5 cellular contexts compared by ENCODE assay signal in the genomic region with DNA sequence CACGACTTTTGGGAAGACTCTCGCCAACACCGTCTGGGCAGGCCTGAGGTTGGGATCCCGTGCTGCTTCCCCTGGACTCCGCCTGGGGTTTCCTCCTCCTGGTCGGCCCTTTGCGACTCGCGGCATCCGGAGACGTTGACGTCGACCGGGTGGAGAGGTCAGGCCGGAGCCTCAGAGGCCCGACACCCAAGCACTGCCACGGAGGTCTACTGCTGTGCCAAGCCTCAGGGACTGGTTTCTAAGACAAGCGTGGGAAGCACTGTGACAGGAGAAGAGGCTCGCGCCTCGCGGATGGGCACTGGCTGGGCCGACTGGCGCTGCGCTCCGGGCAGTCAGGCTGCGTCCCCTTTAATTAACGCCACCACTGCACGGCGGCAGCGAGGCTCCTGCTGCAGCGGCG. TPM values are rescaled to one million over a fixed set of nuclear protein-coding genes. Genes with fewer than 3 reads are reported as not detected.
"Had no signal": no experiment of that assay in that cellular context is flagged by ENCODE, and none has a peak within 500 bp of the region (broad histone marks: within the 10 kb centered on the region; RNA-seq: fewer than 3 reads in every experiment).

No MANE protein-coding gene starts in this region.

RNA-seq across cellular contexts. Expression of gene KCNJ18, which starts 7.9 kb away (rescaled TPM):
- total RNA-seq: M059J, Peyer's patch, Right ventricle myocardium inferior, SJCRH30, SK-MEL-5 had no signal
